In the genomic region with DNA sequence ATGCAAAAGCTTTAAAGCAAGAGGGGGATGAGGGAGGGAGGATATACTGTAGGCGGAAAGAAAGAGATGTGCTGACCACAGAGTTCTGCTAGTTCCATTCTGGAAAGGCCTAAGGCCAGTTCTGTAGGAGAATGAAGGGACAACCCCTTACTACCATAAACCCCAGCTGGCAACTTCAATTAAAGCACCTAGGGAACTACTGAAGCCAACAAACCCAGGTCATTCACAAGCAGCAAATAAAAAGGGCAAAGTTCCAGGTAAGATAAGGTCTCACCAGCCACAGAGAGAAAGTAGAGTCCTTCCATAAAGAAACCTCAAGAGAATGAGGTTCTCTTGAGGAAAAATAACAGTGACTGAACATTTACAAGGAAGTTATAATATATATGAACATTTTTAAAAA, we compare ENCODE assay signal across 25 cellular contexts. TPM values are rescaled to one million over a fixed set of nuclear protein-coding genes. Genes with fewer than 3 reads are reported as not detected.
A peak's percentile ranks its signal among the peaks of the same experiment; 100 is the strongest.
DNase-seq lines count a peak whose midpoint lies in the region; ATAC-seq and TF ChIP-seq lines count a peak whose summit lies in the region.
"Had no signal": no experiment of that assay in that cellular context is flagged by ENCODE, and none has a peak within 500 bp of the region (broad histone marks: within the 10 kb centered on the region; RNA-seq: fewer than 3 reads in every experiment).

No MANE protein-coding gene starts in this region.

- no peak overlapping the region for H3K4me3 Mint-ChIP-seq in WTC11
- H3K4me3 Mint-ChIP-seq in stimulated activated memory B cell treated with anti-CD40 and anti-IgM and Interleukin-4, amounts not matched to agents 10 μg/mL and 1 μg/mL and 100 μg/mL, for 72 hours, result no peak overlapping the region
- no peak overlapping the region for H3K4me3 Mint-ChIP-seq in immature natural killer cell
- H3K4me3 Mint-ChIP-seq: activated naive CD4-positive, alpha-beta T cell treated with anti-CD3 and anti-CD28 coated beads for 36 hours; natural killer cell treated with Interleukin-12 subunit alpha and Interleukin-12 subunit beta and Interleukin-15 and Interleukin-18, amount 100 ng/mL, for 72 hours; stimulated activated naive CD8-positive, alpha-beta T cell treated with anti-CD3 and anti-CD28 coated beads, Interleukin-15, Interleukin-2, amounts not matched to agents 100 ng/mL and 50 ng/mL, for 24 hours had no signal

- H4K20me1 ChIP-seq in DOHH2 (ENCODE audit: control insufficient read depth, insufficient read depth, low read depth, low read length), result no peaks in the 10 kb centered on the region

- H3K9me2 ChIP-seq in DOHH2 (replicated peaks; ENCODE audit: control insufficient read depth, low read length), result no peaks in the 10 kb centered on the region

- H3K4me1 ChIP-seq in DOHH2 (ENCODE audit: control insufficient read depth, low read length), result peaks cover 79% of the 10 kb centered on the region
- no peaks in the 10 kb centered on the region for H3K4me1 ChIP-seq in A673 (ENCODE audit: insufficient read depth, low read length, poor library complexity, severe bottlenecking)

- H3K4me3 ChIP-seq in DOHH2 (ENCODE audit: low read length), result peak overlapping the region; percentile 54
- H3K4me3 ChIP-seq in A673 (ENCODE audit: low read depth, low read length, poor library complexity, severe bottlenecking), result no peak overlapping the region
- H3K4me3 ChIP-seq: dorsolateral prefrontal cortex, Peyer's patch, thoracic aorta had no signal

- H3K36me3 ChIP-seq in DOHH2 (ENCODE audit: control insufficient read depth, low read length) (peaks cover 83% of the 10 kb centered on the region), A673 (ENCODE audit: insufficient read depth, low read length, poor library complexity, severe bottlenecking) (peaks cover 42% of the 10 kb centered on the region)

- H3K27ac Mint-ChIP-seq in WTC11 (peak overlapping the region; percentile 80; the same call in 1 of the 2 replicates), immature natural killer cell (peak overlapping the region in 1 of 6 donors; percentile 30)
- H3K27ac Mint-ChIP-seq in stimulated activated memory B cell treated with anti-CD40 and anti-IgM and Interleukin-4, amounts not matched to agents 10 μg/mL and 1 μg/mL and 100 μg/mL, for 72 hours, result peak overlapping the region; percentile 88
- H3K27ac Mint-ChIP-seq: activated naive CD4-positive, alpha-beta T cell treated with anti-CD3 and anti-CD28 coated beads for 36 hours; natural killer cell treated with Interleukin-12 subunit alpha and Interleukin-12 subunit beta and Interleukin-15 and Interleukin-18, amount 100 ng/mL, for 72 hours had no signal

- BruUV-seq in A673 (replicated peaks; lab: Mats Ljungman, UMichigan), result no TSS peak

- H3K27me3 ChIP-seq in DOHH2 (ENCODE audit: control insufficient read depth, low read length) (no peaks in the 10 kb centered on the region), A673 (replicated peaks; ENCODE audit: insufficient read depth, low read depth, low read length, poor library complexity) (no peaks in the 10 kb centered on the region)
- H3K27me3 ChIP-seq: brain microvascular endothelial cell, dorsolateral prefrontal cortex, Peyer's patch had no signal

- H3K36me3 Mint-ChIP-seq in WTC11 (peaks cover 50% of the 10 kb centered on the region), immature natural killer cell (peaks cover 12 to 30% (median 24%) of the 10 kb centered on the region in 3 donors)
- H3K36me3 Mint-ChIP-seq in stimulated activated memory B cell treated with anti-CD40 and anti-IgM and Interleukin-4, amounts not matched to agents 10 μg/mL and 1 μg/mL and 100 μg/mL, for 72 hours, result peaks cover 60% of the 10 kb centered on the region

- intact Hi-C loops in left colon (cut with DNase I, micrococcal nuclease), result no loop called here
- intact Hi-C loops in A673 (cut with micrococcal nuclease; ENCODE audit: unreplicated experiment), result no loop called here

- ATAC-seq in WTC11 (no peak), left colon (peak; percentile 98)
- ATAC-seq in stimulated activated memory B cell treated with anti-CD40 and anti-IgM and Interleukin-4, amounts not matched to agents 10 μg/mL and 1 μg/mL and 100 μg/mL, for 72 hours, result no peak
- ATAC-seq: natural killer cell treated with Interleukin-12 subunit alpha and Interleukin-12 subunit beta and Interleukin-15 and Interleukin-18, amount 100 ng/mL, for 72 hours had no signal

- H3K27me3 Mint-ChIP-seq in WTC11 (ENCODE audit: low read depth), result no peaks in the 10 kb centered on the region
- no peaks in the 10 kb centered on the region for H3K27me3 Mint-ChIP-seq in stimulated activated memory B cell treated with anti-CD40 and anti-IgM and Interleukin-4, amounts not matched to agents 10 μg/mL and 1 μg/mL and 100 μg/mL, for 72 hours
- peaks cover 0 to 2% (median 0%) of the 10 kb centered on the region in 3 donors for H3K27me3 Mint-ChIP-seq in immature natural killer cell (ENCODE audit: low read depth in 3 of 3)
- H3K27me3 Mint-ChIP-seq: natural killer cell treated with Interleukin-12 subunit alpha and Interleukin-12 subunit beta and Interleukin-15 and Interleukin-18, amount 100 ng/mL, for 72 hours; stimulated activated naive CD8-positive, alpha-beta T cell treated with anti-CD3 and anti-CD28 coated beads, Interleukin-15, Interleukin-2, amounts not matched to agents 100 ng/mL and 50 ng/mL, for 24 hours had no signal

- TF ChIP-seq CTCF in DOHH2 (IDR thresholded peaks at IDR 0.05; ENCODE audit: low read depth, low read length, poor library complexity, severe bottlenecking), result no peak
- TF ChIP-seq CTCF in WTC11 (IDR thresholded peaks at IDR 0.05), result no peak
- no peak for TF ChIP-seq CTCF in A673 (conservative IDR thresholded peaks at IDR 0.05; ENCODE audit: low read depth, low read length)

- peak overlapping the region; percentile 96 for H3K27ac ChIP-seq in DOHH2 (ENCODE audit: low read depth, low read length)
- H3K27ac ChIP-seq in A673 (ENCODE audit: low read depth, low read length, poor library complexity, severe bottlenecking), result no peak overlapping the region
- H3K27ac ChIP-seq: brain microvascular endothelial cell, C4-2B, dorsolateral prefrontal cortex, thoracic aorta, VCaP had no signal

- H3F3A ChIP-seq in DOHH2 (ENCODE audit: control insufficient read depth, insufficient read depth), result peaks cover 37% of the 10 kb centered on the region

- no peaks in the 10 kb centered on the region for H3K4me1 Mint-ChIP-seq in WTC11
- H3K4me1 Mint-ChIP-seq in stimulated activated memory B cell treated with anti-CD40 and anti-IgM and Interleukin-4, amounts not matched to agents 10 μg/mL and 1 μg/mL and 100 μg/mL, for 72 hours, result peaks cover 42% of the 10 kb centered on the region
- peaks cover 5 to 25% of the 10 kb centered on the region in 2 donors for H3K4me1 Mint-ChIP-seq in immature natural killer cell

- no peak for DNase-seq in WTC11 (ENCODE audit: low spot score)
- no peak for DNase-seq in left colon
- no peak for DNase-seq in A673 (ENCODE audit: low spot score)
- DNase-seq in immature natural killer cell, result no peak
- no peak for DNase-seq in DMS79 treated with DMSO at 0.1 percent for 48 hours (lab: John Stamatoyannopoulos, UW)
- DNase-seq: activated naive CD4-positive, alpha-beta T cell treated with anti-CD3 and anti-CD28 coated beads for 36 hours; brain microvascular endothelial cell; Calu3; cerebellar nuclear complex; DMS79; dorsolateral prefrontal cortex; hippocampal formation; NCI-H446; NCI-H748 treated with DMSO at 0.1 percent for 48 hours; T-helper 9 cell had no signal

- peaks cover 72% of the 10 kb centered on the region for H3K79me2 ChIP-seq in DOHH2 (ENCODE audit: control insufficient read depth, low read length)

- H3K4me2 ChIP-seq in DOHH2 (ENCODE audit: low read length), result peak overlapping the region; percentile 66

- CTCF ChIA-PET in WTC11 (lab: Charles Lee) (no interaction called here), A673 (lab: Charles Lee) (no interaction called here)

- POLR2A ChIA-PET in WTC11 (lab: Charles Lee) (no interaction called here), A673 (lab: Charles Lee; ENCODE audit: low non-redundant PET) (no interaction called here)

- H3K9me3 Mint-ChIP-seq in WTC11, result no peaks in the 10 kb centered on the region
- H3K9me3 Mint-ChIP-seq in stimulated activated memory B cell treated with anti-CD40 and anti-IgM and Interleukin-4, amounts not matched to agents 10 μg/mL and 1 μg/mL and 100 μg/mL, for 72 hours, result no peaks in the 10 kb centered on the region
- H3K9me3 Mint-ChIP-seq in immature natural killer cell, result peaks cover 0 to 4% (median 0%) of the 10 kb centered on the region in 6 donors
- H3K9me3 Mint-ChIP-seq: activated naive CD4-positive, alpha-beta T cell treated with anti-CD3 and anti-CD28 coated beads for 36 hours; natural killer cell treated with Interleukin-12 subunit alpha and Interleukin-12 subunit beta and Interleukin-15 and Interleukin-18, amount 100 ng/mL, for 72 hours; stimulated activated naive CD8-positive, alpha-beta T cell treated with anti-CD3 and anti-CD28 coated beads, Interleukin-15, Interleukin-2, amounts not matched to agents 100 ng/mL and 50 ng/mL, for 24 hours had no signal

- H3K9me3 ChIP-seq in DOHH2 (ENCODE audit: control insufficient read depth, insufficient read depth, low read length) (no peaks in the 10 kb centered on the region), A673 (ENCODE audit: low read depth, low read length, poor library complexity, severe bottlenecking) (no peaks in the 10 kb centered on the region)
- H3K9me3 ChIP-seq: Peyer's patch, thoracic aorta had no signal

TF ChIP-seq in WTC11, 78 proteins besides CTCF, POLR2A, EP300 and RAD21 (continues in another document):
- TF ChIP-seq NFATC4 (CRISPR knock-in tag; IDR thresholded peaks at IDR 0.05) (no peak), RORB (CRISPR knock-in tag; IDR thresholded peaks at IDR 0.05) (no peak)

RNA-seq across cellular contexts. Expression of gene TERF2, which starts 12.8 kb away (rescaled TPM):
- total RNA-seq in WTC11 (2021), result 30.0 to 35.7 TPM (median 31.3 TPM) in 3 replicates
- total RNA-seq in left colon, result 10 to 100 TPM; 33.2 to 36.6 TPM
- total RNA-seq in A673 (2021), result 42.8 and 46.1 TPM in 2 replicates
- 10 to 100 TPM; 10.8 to 25.2 (median 17.0) TPM for polyA plus RNA-seq in immature natural killer cell

RNA-seq across cellular contexts. Expression of gene TMED6, which starts 21.4 kb away (rescaled TPM):
- 0.44 to 0.72 TPM (median 0.62 TPM) in 3 replicates for total RNA-seq in WTC11 (2021)
- total RNA-seq in left colon, result 1 to 10 TPM; 2.5 to 9.4 TPM
- 1.8 TPM in 1 of 2 replicates, not detected in the other for total RNA-seq in A673 (2021)
- not detected for polyA plus RNA-seq in immature natural killer cell
- total RNA-seq: frontal cortex, omental fat pad had no signal

RNA-seq across cellular contexts. Expression of gene NIP7, which starts 33.4 kb away (rescaled TPM):
- total RNA-seq in WTC11 (2021) (39.2 to 43.7 TPM (median 40.5 TPM) in 3 replicates), left colon (10 to 100 TPM; 19.0 to 22.1 TPM), A673 (2021) (55.1 and 66.4 TPM in 2 replicates)
- 10 to 100 TPM; 13.0 to 24.9 (median 23.2) TPM for polyA plus RNA-seq in immature natural killer cell

RNA-seq across cellular contexts. Expression of gene COG8, which starts 33.7 kb away (rescaled TPM):
- 56.5 to 59.5 TPM (median 59.5 TPM) in 3 replicates for total RNA-seq in WTC11 (2021)
- 10 to 100 TPM; 31.7 to 36.6 TPM for total RNA-seq in left colon
- total RNA-seq in A673 (2021), result 47.6 and 52.4 TPM in 2 replicates
- polyA plus RNA-seq in immature natural killer cell, result 10 to 100 TPM; 36.6 to 52.0 (median 44.4) TPM

RNA-seq across cellular contexts. Expression of gene PDF, which starts 42.6 kb away (rescaled TPM):
- total RNA-seq in WTC11 (2021) (24.0 to 28.2 TPM (median 25.6 TPM) in 3 replicates), left colon (10 to 100 TPM; 10.1 to 20.5 TPM), A673 (2021) (24.8 and 32.4 TPM in 2 replicates)
- polyA plus RNA-seq in immature natural killer cell, result 1 to 10 TPM; 6.3 to 10.0 (median 6.3) TPM
